1 cellular context compared by ENCODE assay signal in genomic region chr6:16108996-16109658, GRCh38.
TF ChIP-seq lines count a peak whose summit lies in the region.

No MANE protein-coding gene starts in this region.

TF ChIP-seq in SK-N-SH, 30 proteins besides CTCF, POLR2A, EP300 and RAD21 (continued from another document):
- no peak for TF ChIP-seq PBX3 (IDR thresholded peaks at IDR 0.05)
- TF ChIP-seq EZH2phosphoT487 (IDR thresholded peaks at IDR 0.05; ENCODE audit: borderline replicate concordance, low read depth) = no peak
- no peak for TF ChIP-seq REST (IDR thresholded peaks at IDR 0.05; ENCODE audit: low read depth, low read length)
- no peak for TF ChIP-seq YY1 (IDR thresholded peaks at IDR 0.05; ENCODE audit: low read depth)
- no peak for TF ChIP-seq GABPA (IDR thresholded peaks at IDR 0.05; ENCODE audit: low read depth)
- TF ChIP-seq FOXJ3 (CRISPR knock-in tag; IDR thresholded peaks at IDR 0.05) = 0 out of 2 replicates have a peak, but pooled peaks have one; percentile 12
- TF ChIP-seq ZBTB33 (IDR thresholded peaks at IDR 0.05; ENCODE audit: borderline replicate concordance, low read depth) = no peak
- TF ChIP-seq TAF1 (IDR thresholded peaks at IDR 0.05; ENCODE audit: borderline replicate concordance, low read depth, low read length) = no peak
- TF ChIP-seq JUND (IDR thresholded peaks at IDR 0.05) = no peak
- peak; percentile 35; the same call in 1 of the 2 replicates for TF ChIP-seq NFIC (IDR thresholded peaks at IDR 0.05; ENCODE audit: borderline replicate concordance)
- no peak for TF ChIP-seq TEAD4 (IDR thresholded peaks at IDR 0.05; ENCODE audit: borderline replicate concordance, insufficient read depth)
- TF ChIP-seq POLR2AphosphoS5 (IDR thresholded peaks at IDR 0.05; ENCODE audit: low read depth, low read length) = no peak
- no peak for TF ChIP-seq FOSL2 (IDR thresholded peaks at IDR 0.05; ENCODE audit: borderline replicate concordance, low read depth)
- TF ChIP-seq TCF12 (IDR thresholded peaks at IDR 0.05) = peak; percentile 9; the same call in 1 of the 2 replicates
